In genomic region chr14:74641581-74641980, GRCh38 we compare ENCODE assay signal across 22 cellular contexts. TPM values are rescaled to one million over a fixed set of nuclear protein-coding genes. Genes with fewer than 3 reads are reported as not detected.
DNase-seq lines count a peak whose midpoint lies in the region; ATAC-seq and TF ChIP-seq lines count a peak whose summit lies in the region.
"Had no signal": no experiment of that assay in that cellular context is flagged by ENCODE, and none has a peak within 500 bp of the region (broad histone marks: within the 10 kb centered on the region; RNA-seq: fewer than 3 reads in every experiment).

No MANE protein-coding gene starts in this region.

- no peaks in the 10 kb centered on the region for H3K27me3 ChIP-seq in right atrium auricular region
- peaks cover 0 to 6% (median 0%) of the 10 kb centered on the region in 3 donors for H3K27me3 ChIP-seq in gastrocnemius medialis
- no peaks in the 10 kb centered on the region for H3K27me3 ChIP-seq in CD8-positive, alpha-beta memory T cell (ENCODE audit: insufficient read depth, low read length, poor library complexity, severe bottlenecking)

- CTCF ChIA-PET in CD8-positive, alpha-beta memory T cell (lab: Charles Lee): interaction anchor here (0.7 to 1.4 kb wide), 2 partner anchors 11 to 33 kb away, joined by 3 read pairs; no protein-coding TSS in a partner anchor

- H3K27ac Mint-ChIP-seq in CD8-positive, alpha-beta memory T cell: peak overlapping the region in 2 of 8 donors; percentile 18 to 45
- H3K27ac Mint-ChIP-seq: B cell; CD8-positive, alpha-beta T cell had no signal

- no peaks in the 10 kb centered on the region for H3K9me3 Mint-ChIP-seq in CD8-positive, alpha-beta memory T cell
- H3K9me3 Mint-ChIP-seq: CD8-positive, alpha-beta T cell had no signal

- H3K36me3 ChIP-seq in right atrium auricular region: no peaks in the 10 kb centered on the region
- no peaks in the 10 kb centered on the region for H3K36me3 ChIP-seq in gastrocnemius medialis
- no peaks in the 10 kb centered on the region for H3K36me3 ChIP-seq in CD8-positive, alpha-beta memory T cell (ENCODE audit: insufficient read depth, low read length)

- peaks cover 4 to 5% of the 10 kb centered on the region in 2 donors for H3K27me3 Mint-ChIP-seq in CD8-positive, alpha-beta memory T cell

- POLR2A ChIA-PET in CD8-positive, alpha-beta memory T cell (lab: Charles Lee): no interaction called here

- H3K36me3 Mint-ChIP-seq in CD8-positive, alpha-beta memory T cell: no peaks in the 10 kb centered on the region
- H3K36me3 Mint-ChIP-seq: CD8-positive, alpha-beta T cell had no signal

- TF ChIP-seq POLR2A in gastrocnemius medialis (IDR thresholded peaks at IDR 0.05): no peak

- no peak overlapping the region for H3K4me3 Mint-ChIP-seq in CD8-positive, alpha-beta memory T cell
- H3K4me3 Mint-ChIP-seq: B cell; CD8-positive, alpha-beta T cell had no signal

- in situ Hi-C loops in gastrocnemius medialis (cut with MboI; ENCODE audit: low sequenced_read_pairs in 4 of 4): no loop called here

- intact Hi-C loops in Right ventricle myocardium inferior (cut with DNase I): no loop called here
- intact Hi-C loops in left ventricle myocardium superior (cut with micrococcal nuclease): no loop called here
- intact Hi-C loops in gastrocnemius medialis (cut with DNase I; ENCODE audit: low total_unique reads): no loop called here

- H3K4me3 ChIP-seq in right atrium auricular region (no peak overlapping the region), gastrocnemius medialis (no peak overlapping the region)
- H3K4me3 ChIP-seq in CD8-positive, alpha-beta memory T cell (ENCODE audit: low read length): no peak overlapping the region

- H3K9me3 ChIP-seq in right atrium auricular region (no peaks in the 10 kb centered on the region), gastrocnemius medialis (no peaks in the 10 kb centered on the region)
- H3K9me3 ChIP-seq in CD8-positive, alpha-beta memory T cell (ENCODE audit: low read length): no peaks in the 10 kb centered on the region

- H3K4me1 Mint-ChIP-seq in CD8-positive, alpha-beta memory T cell: peaks cover 0 to 7% (median 0%) of the 10 kb centered on the region in 3 donors
- H3K4me1 Mint-ChIP-seq: B cell had no signal

- peaks cover 0 to 26% of the 10 kb centered on the region in 2 donors for H3K4me1 ChIP-seq in right atrium auricular region
- H3K4me1 ChIP-seq in gastrocnemius medialis: peaks cover 10 to 14% of the 10 kb centered on the region in 2 donors
- H3K4me1 ChIP-seq in CD8-positive, alpha-beta memory T cell (ENCODE audit: insufficient read depth, low read length): no peaks in the 10 kb centered on the region

- H3K27ac ChIP-seq in right atrium auricular region (peak overlapping the region in 1 of 2 donors; percentile 45), gastrocnemius medialis (peak overlapping the region; percentile 2 to 52 (median 36))
- H3K27ac ChIP-seq in CD8-positive, alpha-beta memory T cell (ENCODE audit: low read depth, low read length): no peak overlapping the region
- H3K27ac ChIP-seq: 22Rv1, C4-2B had no signal

- peak; percentile 3 for ATAC-seq in Right ventricle myocardium inferior
- peak; percentile 24 for ATAC-seq in left ventricle myocardium superior
- ATAC-seq in gastrocnemius medialis: no peak
- no peak for ATAC-seq in esophagus mucosa
- ATAC-seq: CD8-positive, alpha-beta T cell had no signal

- DNase-seq in Right ventricle myocardium inferior (ENCODE audit: missing footprints) (no peak), right atrium auricular region (ENCODE audit: low spot score) (no peak), left ventricle myocardium superior (no peak), gastrocnemius medialis (no peak), SHP77 treated with DMSO at 0.1 percent for 48 hours (lab: John Stamatoyannopoulos, UW) (no peak)
- DNase-seq in CD8-positive, alpha-beta memory T cell: no peak
- DNase-seq: CD8-positive, alpha-beta T cell; DMS 273 treated with DMSO at 0.1 percent for 48 hours; DMS79 treated with DMSO at 0.1 percent for 48 hours; GF-D8; NCI-H1048; NCI-H1417; NCI-H1694; NCI-H2029 treated with DMSO at 0.1 percent for 48 hours; NCI-H226; NCI-H510A; NCI-H69; RPMI8226 had no signal

- TF ChIP-seq CTCF in right atrium auricular region (IDR thresholded peaks at IDR 0.05) (no peak), gastrocnemius medialis (IDR thresholded peaks at IDR 0.05 in 4 of 5, conservative IDR thresholded peaks at IDR 0.05 in 1 of 5) (no peak)

RNA-seq across cellular contexts. Expression of gene LTBP2, which starts 29.5 kb away (rescaled TPM):
- total RNA-seq in Right ventricle myocardium inferior (7.6 TPM), right atrium auricular region (100 to 1,000 TPM in 1 of 2 donors, 10 to 100 TPM in 1; 32.1 to 102 TPM), left ventricle myocardium superior (16.0 TPM), gastrocnemius medialis (10 to 100 TPM; 19.8 to 51.9 (median 28.8) TPM), esophagus mucosa (14.4 TPM)
- under 1 TPM; 0.24 to 0.42 TPM for total RNA-seq in CD8-positive, alpha-beta memory T cell
- polyA plus RNA-seq in CD8-positive, alpha-beta memory T cell: 0.83 TPM

Comparison
In these comparisons a context has a peak if more than half of its experiments do, and no peak if none do; other contexts are left out.
1. ATAC-seq: peak in Right ventricle myocardium inferior (single experiment) and left ventricle myocardium superior (single experiment); none in gastrocnemius medialis (0 of 2) and esophagus mucosa (single experiment).